In genomic region chr10:70053896-70054641, GRCh38 we compare ENCODE assay signal across 8 cellular contexts. TPM values are rescaled to one million over a fixed set of nuclear protein-coding genes. Genes with fewer than 3 reads are reported as not detected.
DNase-seq lines count a peak whose midpoint lies in the region; ATAC-seq and TF ChIP-seq lines count a peak whose summit lies in the region.

No MANE protein-coding gene starts in this region.

- peak overlapping the region; percentile 98 for H3K4me2 ChIP-seq in mammary epithelial cell (ENCODE audit: insufficient read depth, low read depth, low read length)

- no TSS peak for BruUV-seq in mammary epithelial cell (replicated peaks; lab: Mats Ljungman, UMichigan)

- H3K9me3 ChIP-seq in HUES64 (ENCODE audit: insufficient read depth, low read depth, low read length): no peaks in the 10 kb centered on the region
- no peaks in the 10 kb centered on the region for H3K9me3 ChIP-seq in mammary epithelial cell (replicated peaks; ENCODE audit: insufficient read depth, low read length)
- no peaks in the 10 kb centered on the region for H3K9me3 ChIP-seq in liver (ENCODE audit: control insufficient read depth in 4 of 4, low read length in 3 of 4)
- no peaks in the 10 kb centered on the region for H3K9me3 ChIP-seq in upper lobe of right lung

- H3K27me3 ChIP-seq in HUES64 (ENCODE audit: insufficient read depth, low read length) (peaks cover 65% of the 10 kb centered on the region), mammary epithelial cell (ENCODE audit: insufficient read depth, low read length) (no peaks in the 10 kb centered on the region), liver (ENCODE audit: control insufficient read depth in 4 of 4, insufficient read depth in 4 of 4, low read length in 3 of 4) (peaks cover 0 to 3% (median 0%) of the 10 kb centered on the region in 4 donors), upper lobe of right lung (peaks cover 12% of the 10 kb centered on the region)

- DNase-seq in mammary epithelial cell (peak; percentile 32), upper lobe of right lung (peak; percentile 73), NAMALWA (ENCODE audit: low spot score) (no peak), NOMO-1 (lab: John Stamatoyannopoulos, UW; ENCODE audit: unreplicated experiment in 2 of 2) (no peak)
- DNase-seq in activated CD4-positive, CD25-positive, alpha-beta regulatory T cell treated with anti-CD3 and anti-CD28 coated beads, Interleukin-2, amount 50 U/mL, for 72 hours: no peak

- H3K36me3 ChIP-seq in HUES64 (ENCODE audit: insufficient read depth, low read length) (no peaks in the 10 kb centered on the region), mammary epithelial cell (ENCODE audit: insufficient read depth, low read length) (no peaks in the 10 kb centered on the region), liver (ENCODE audit: control insufficient read depth in 4 of 4, insufficient read depth in 3 of 4, low read depth in 1 of 4, low read length in 3 of 4) (no peaks in the 10 kb centered on the region), upper lobe of right lung (no peaks in the 10 kb centered on the region)

- in situ Hi-C loops in mammary epithelial cell (cut with MboI; ENCODE audit: low sequenced_read_pairs in 2 of 2): no loop called here

- H3K4me1 ChIP-seq in HUES64 (ENCODE audit: insufficient read depth, low read length) (peaks cover 32% of the 10 kb centered on the region), mammary epithelial cell (ENCODE audit: insufficient read depth, low read length) (no peaks in the 10 kb centered on the region), liver (ENCODE audit: control insufficient read depth in 4 of 4, insufficient read depth in 4 of 4, low read length in 3 of 4) (peaks cover 6 to 17% (median 14%) of the 10 kb centered on the region in 4 donors), upper lobe of right lung (peaks cover 10% of the 10 kb centered on the region)

- 21% methylated on average over 40 of the region's 41 CpGs for WGBS in HUES64
- WGBS in mammary epithelial cell (ENCODE audit: low coverage, missing lambda C conversion rate): 49% methylated on average over 10 of the region's 41 CpGs
- 15% methylated on average over 41 of the region's 41 CpGs for WGBS in liver

- H3K27ac ChIP-seq in C4-2B: no peak overlapping the region; the same call in 1 of the 2 replicates
- no peak overlapping the region; the same call in 1 of the 2 replicates for H3K27ac ChIP-seq in HUES64 (ENCODE audit: low read depth, low read length)
- no peak overlapping the region for H3K27ac ChIP-seq in mammary epithelial cell (ENCODE audit: insufficient read depth, low read depth, low read length)
- no peak overlapping the region for H3K27ac ChIP-seq in liver (ENCODE audit: low read depth in 1 of 2, low read length in 2 of 2)
- H3K27ac ChIP-seq in upper lobe of right lung: peak overlapping the region; percentile 30

- TF ChIP-seq CTCF in C4-2B (conservative IDR thresholded peaks at IDR 0.05): peak; percentile 18
- peak; percentile 20 to 41 for TF ChIP-seq CTCF in mammary epithelial cell (conservative IDR thresholded peaks at IDR 0.05 in 1 of 2, IDR thresholded peaks at IDR 0.05 in 1 of 2; ENCODE audit: extremely low read depth in 1 of 2, insufficient read depth in 1 of 2, low read depth in 1 of 2, low read length in 2 of 2)
- TF ChIP-seq CTCF in liver (IDR thresholded peaks at IDR 0.05; ENCODE audit: low read depth, low read length, missing input control): no peak
- peak; percentile 20 for TF ChIP-seq CTCF in upper lobe of right lung (IDR thresholded peaks at IDR 0.05)

- ATAC-seq in upper lobe of right lung: peak; percentile 63

- dilution Hi-C loops in mammary epithelial cell (cut with HindIII; ENCODE audit: low sequenced_read_pairs): no loop called here

- H3K4me3 ChIP-seq in HUES64 (ENCODE audit: low read length): peak overlapping the region; percentile 78
- peak overlapping the region; percentile 39 to 81 (median 70) for H3K4me3 ChIP-seq in mammary epithelial cell (replicated peaks in 1 of 3; ENCODE audit: insufficient read depth in 1 of 3, low read depth in 2 of 3, low read length in 3 of 3)
- H3K4me3 ChIP-seq in liver (ENCODE audit: low read depth in 1 of 3, low read length in 3 of 3): peak overlapping the region; percentile 35 to 84 (median 64)
- peak overlapping the region; percentile 69 for H3K4me3 ChIP-seq in upper lobe of right lung

- no peak for TF ChIP-seq RAD21 in liver (IDR thresholded peaks at IDR 0.05)

- H2AFZ ChIP-seq in mammary epithelial cell (ENCODE audit: low read depth, low read length): peak overlapping the region; percentile 99

- H4K20me1 ChIP-seq in mammary epithelial cell (ENCODE audit: insufficient read depth, low read length): no peaks in the 10 kb centered on the region

- H3K79me2 ChIP-seq in mammary epithelial cell (ENCODE audit: insufficient read depth, low read length): peaks cover 15% of the 10 kb centered on the region

- intact Hi-C loops in mammary epithelial cell (cut with micrococcal nuclease) (loop anchor here (5.0 kb wide), 1 partner anchor 93 kb away; the partner anchor contains the start of gene TYSND1), upper lobe of right lung (cut with DNase I) (no loop called here)

- H3K9ac ChIP-seq in HUES64 (ENCODE audit: low read depth, low read length) (peak overlapping the region; percentile 88), mammary epithelial cell (ENCODE audit: insufficient read depth, low read length) (no peak overlapping the region), liver (ENCODE audit: low read depth in 1 of 2, low read length in 2 of 2) (no peak overlapping the region)

- CTCF ChIA-PET in mammary epithelial cell (lab: Charles Lee; ENCODE audit: low non-redundant PET): no interaction called here

TF ChIP-seq in liver, 16 proteins besides CTCF, POLR2A, EP300 and RAD21:
- no peak for TF ChIP-seq NR2F2 (IDR thresholded peaks at IDR 0.05)
- TF ChIP-seq, protein P1, sequence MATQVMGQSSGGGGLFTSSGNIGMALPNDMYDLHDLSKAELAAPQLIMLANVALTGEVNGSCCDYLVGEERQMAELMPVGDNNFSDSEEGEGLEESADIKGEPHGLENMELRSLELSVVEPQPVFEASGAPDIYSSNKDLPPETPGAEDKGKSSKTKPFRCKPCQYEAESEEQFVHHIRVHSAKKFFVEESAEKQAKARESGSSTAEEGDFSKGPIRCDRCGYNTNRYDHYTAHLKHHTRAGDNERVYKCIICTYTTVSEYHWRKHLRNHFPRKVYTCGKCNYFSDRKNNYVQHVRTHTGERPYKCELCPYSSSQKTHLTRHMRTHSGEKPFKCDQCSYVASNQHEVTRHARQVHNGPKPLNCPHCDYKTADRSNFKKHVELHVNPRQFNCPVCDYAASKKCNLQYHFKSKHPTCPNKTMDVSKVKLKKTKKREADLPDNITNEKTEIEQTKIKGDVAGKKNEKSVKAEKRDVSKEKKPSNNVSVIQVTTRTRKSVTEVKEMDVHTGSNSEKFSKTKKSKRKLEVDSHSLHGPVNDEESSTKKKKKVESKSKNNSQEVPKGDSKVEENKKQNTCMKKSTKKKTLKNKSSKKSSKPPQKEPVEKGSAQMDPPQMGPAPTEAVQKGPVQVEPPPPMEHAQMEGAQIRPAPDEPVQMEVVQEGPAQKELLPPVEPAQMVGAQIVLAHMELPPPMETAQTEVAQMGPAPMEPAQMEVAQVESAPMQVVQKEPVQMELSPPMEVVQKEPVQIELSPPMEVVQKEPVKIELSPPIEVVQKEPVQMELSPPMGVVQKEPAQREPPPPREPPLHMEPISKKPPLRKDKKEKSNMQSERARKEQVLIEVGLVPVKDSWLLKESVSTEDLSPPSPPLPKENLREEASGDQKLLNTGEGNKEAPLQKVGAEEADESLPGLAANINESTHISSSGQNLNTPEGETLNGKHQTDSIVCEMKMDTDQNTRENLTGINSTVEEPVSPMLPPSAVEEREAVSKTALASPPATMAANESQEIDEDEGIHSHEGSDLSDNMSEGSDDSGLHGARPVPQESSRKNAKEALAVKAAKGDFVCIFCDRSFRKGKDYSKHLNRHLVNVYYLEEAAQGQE (IDR thresholded peaks at IDR 0.05): no peak
- no peak for TF ChIP-seq ZBTB33 (IDR thresholded peaks at IDR 0.05)
- TF ChIP-seq, protein P2, sequence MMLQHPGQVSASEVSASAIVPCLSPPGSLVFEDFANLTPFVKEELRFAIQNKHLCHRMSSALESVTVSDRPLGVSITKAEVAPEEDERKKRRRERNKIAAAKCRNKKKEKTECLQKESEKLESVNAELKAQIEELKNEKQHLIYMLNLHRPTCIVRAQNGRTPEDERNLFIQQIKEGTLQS (IDR thresholded peaks at IDR 0.05): no peak
- TF ChIP-seq YY1 (IDR thresholded peaks at IDR 0.05): no peak
- no peak for TF ChIP-seq JUND (IDR thresholded peaks at IDR 0.05)

RNA-seq across cellular contexts. Expression of gene MACROH2A2, which starts 1.4 kb away (rescaled TPM):
- 79.7 TPM for polyA plus RNA-seq in HUES64 (2013, experiment 1 of 2)
- polyA plus RNA-seq in HUES64 (2013, experiment 2 of 2): 92.4 TPM
- total RNA-seq in mammary epithelial cell (10 to 100 TPM; 17.8 to 32.6 TPM), liver (1 to 10 TPM; 3.3 to 7.2 TPM), upper lobe of right lung (6.5 TPM)
- polyA plus RNA-seq in mammary epithelial cell (21.6 TPM), liver (1 to 10 TPM; 1.2 to 3.5 TPM)
- polyA minus RNA-seq in mammary epithelial cell: 28.5 TPM

Comparison
In these comparisons a context has a peak if more than half of its experiments do, and no peak if none do; other contexts are left out.
1. DNase-seq: peak in mammary epithelial cell (single experiment) and upper lobe of right lung (single experiment); none in NAMALWA (single experiment), NOMO-1 (0 of 2) and activated CD4-positive, CD25-positive, alpha-beta regulatory T cell treated with anti-CD3 and anti-CD28 coated beads, Interleukin-2, amount 50 U/mL, for 72 hours (single experiment).
2. Peak in every context shown above with its lines, with median percentiles within 50 percentile points of each other: H3K4me3 ChIP-seq.